1 cellular context compared by ENCODE assay signal in genomic region chr16:26453215-26453614, GRCh38.
TF ChIP-seq lines count a peak whose summit lies in the region.

No MANE protein-coding gene starts in this region.

TF ChIP-seq in GM12878, 131 proteins besides CTCF, POLR2A, EP300 and RAD21:
- no peak for TF ChIP-seq ZBED1 (IDR thresholded peaks at IDR 0.05; ENCODE audit: borderline replicate concordance)
- TF ChIP-seq FOXK2 (IDR thresholded peaks at IDR 0.05): no peak
- no peak for TF ChIP-seq HCFC1 (IDR thresholded peaks at IDR 0.05; ENCODE audit: low read length)
- TF ChIP-seq MEF2A (IDR thresholded peaks at IDR 0.05; ENCODE audit: insufficient read depth, low read depth, low read length): no peak
- TF ChIP-seq CEBPZ (IDR thresholded peaks at IDR 0.05; ENCODE audit: low read depth, low read length): no peak
- TF ChIP-seq E4F1 (IDR thresholded peaks at IDR 0.05; ENCODE audit: borderline replicate concordance, partially characterized antibody): no peak
- TF ChIP-seq ETV6 (conservative IDR thresholded peaks at IDR 0.05 in 1 of 2, IDR thresholded peaks at IDR 0.05 in 1 of 2; ENCODE audit: borderline replicate concordance in 1 of 2, low read depth in 1 of 2): no peak
- no peak for TF ChIP-seq CBX5 (IDR thresholded peaks at IDR 0.05; ENCODE audit: low read depth)
- no peak for TF ChIP-seq ZNF687 (IDR thresholded peaks at IDR 0.05)
- no peak for TF ChIP-seq CUX1 (IDR thresholded peaks at IDR 0.05; ENCODE audit: insufficient replicate concordance, low read depth, low read length)
- TF ChIP-seq USF1 (IDR thresholded peaks at IDR 0.05; ENCODE audit: borderline replicate concordance, extremely low read length, insufficient read depth, low read depth, low read length): no peak
- no peak for TF ChIP-seq RELB (IDR thresholded peaks at IDR 0.05; ENCODE audit: low read depth)
- TF ChIP-seq SIX5 (IDR thresholded peaks at IDR 0.05; ENCODE audit: low read depth, low read length, severe bottlenecking): no peak
- no peak for TF ChIP-seq NKRF (conservative IDR thresholded peaks at IDR 0.05)
- no peak for TF ChIP-seq FOS (IDR thresholded peaks at IDR 0.05; ENCODE audit: borderline replicate concordance, extremely low read depth, insufficient read length)
- TF ChIP-seq RBBP5 (conservative IDR thresholded peaks at IDR 0.05): no peak
- no peak for TF ChIP-seq CHD4 (IDR thresholded peaks at IDR 0.05)
- no peak for TF ChIP-seq CREB1 (IDR thresholded peaks at IDR 0.05; ENCODE audit: low read depth)
